14 cellular contexts compared by ENCODE assay signal in genomic region chr14:64937176-64937820, GRCh38. TPM values are rescaled to one million over a fixed set of nuclear protein-coding genes. Genes with fewer than 3 reads are reported as not detected.
DNase-seq lines count a peak whose midpoint lies in the region; ATAC-seq and TF ChIP-seq lines count a peak whose summit lies in the region.
"Had no signal": no experiment of that assay in that cellular context is flagged by ENCODE, and none has a peak within 500 bp of the region (broad histone marks: within the 10 kb centered on the region; RNA-seq: fewer than 3 reads in every experiment).

No MANE protein-coding gene starts in this region.

- ATAC-seq in activated T-cell treated with anti-CD3 and anti-CD28 coated beads, Interleukin-2, amount 50 U/mL, for 72 hours (replicated peaks in 1 of 2): no peak
- no peak for ATAC-seq in HG03280 (IDR thresholded peaks at IDR 0.05; ENCODE audit: unreplicated experiment)
- ATAC-seq in upper lobe of left lung (ENCODE audit: low FRiP score in 2 of 2): no peak

- H3K4me3 ChIP-seq in adrenal gland (no peak overlapping the region), right atrium auricular region (no peak overlapping the region), stomach (no peak overlapping the region), spleen (no peak overlapping the region), upper lobe of left lung (no peak overlapping the region)
- H3K4me3 ChIP-seq: upper lobe of right lung had no signal

- intact Hi-C loops in adrenal gland (cut with DNase I): no loop called here
- intact Hi-C loops in stomach (cut with DNase I; ENCODE audit: low total_unique reads): no loop called here
- intact Hi-C loops in spleen (cut with DNase I; ENCODE audit: low total_unique reads): no loop called here

- H3K9me3 Mint-ChIP-seq in activated T-cell treated with anti-CD3 and anti-CD28 coated beads, Interleukin-2, amount 50 U/mL, for 72 hours: no peaks in the 10 kb centered on the region

- WGBS in adrenal gland, 4 donors: 21 to 32% (median 28%) methylated on average over 1 of the region's 1 CpG
- WGBS in stomach, 5 donors: 17 to 43% (median 27%) methylated on average over 1 of the region's 1 CpG
- WGBS in spleen, 5 donors: 82 to 86% (median 84%) methylated on average over 1 of the region's 1 CpG
- 33 to 64% methylated on average over 1 of the region's 1 CpG for WGBS in upper lobe of left lung, 2 donors

- H3K9me3 ChIP-seq in adrenal gland (replicated peaks in 1 of 3) (no peaks in the 10 kb centered on the region), right atrium auricular region (no peaks in the 10 kb centered on the region), stomach (no peaks in the 10 kb centered on the region), spleen (no peaks in the 10 kb centered on the region), upper lobe of left lung (no peaks in the 10 kb centered on the region)
- H3K9me3 ChIP-seq: upper lobe of right lung had no signal

- TF ChIP-seq EP300 in stomach (IDR thresholded peaks at IDR 0.05) (no peak), upper lobe of left lung (IDR thresholded peaks at IDR 0.05) (no peak)

- H3K27ac ChIP-seq in adrenal gland (peak overlapping the region in 2 of 5 donors; percentile 2 to 45), right atrium auricular region (peak overlapping the region; percentile 34 to 57), stomach (peak overlapping the region in 3 of 5 donors; percentile 38 to 56 (median 55)), spleen (peak overlapping the region in 1 of 8 donors; percentile 8), upper lobe of left lung (no peak overlapping the region)
- H3K27ac ChIP-seq: upper lobe of right lung, WERI-Rb-1 had no signal

- H3K4me1 ChIP-seq in adrenal gland (replicated peaks in 1 of 2) (peaks cover 22 to 53% of the 10 kb centered on the region in 2 donors), right atrium auricular region (peaks cover 0 to 27% of the 10 kb centered on the region in 2 donors), stomach (peaks cover 0 to 62% (median 38%) of the 10 kb centered on the region in 4 donors), spleen (peaks cover 0 to 31% (median 5%) of the 10 kb centered on the region in 6 donors), upper lobe of left lung (peaks cover 0 to 5% (median 2%) of the 10 kb centered on the region in 4 donors)

- TF ChIP-seq POLR2A in adrenal gland (IDR thresholded peaks at IDR 0.05): no peak
- no peak for TF ChIP-seq POLR2A in stomach (IDR thresholded peaks at IDR 0.05)
- TF ChIP-seq POLR2A in spleen (IDR thresholded peaks at IDR 0.05): no peak
- no peak for TF ChIP-seq POLR2A in upper lobe of left lung (IDR thresholded peaks at IDR 0.05)

- peak overlapping the region in 1 of 2 donors; percentile 5 for H3K4me3 Mint-ChIP-seq in activated T-cell treated with anti-CD3 and anti-CD28 coated beads, Interleukin-2, amount 50 U/mL, for 72 hours

- H3K36me3 Mint-ChIP-seq in activated T-cell treated with anti-CD3 and anti-CD28 coated beads, Interleukin-2, amount 50 U/mL, for 72 hours (ENCODE audit: insufficient read depth in 2 of 2): peaks cover 3 to 20% of the 10 kb centered on the region in 2 donors

- H3K36me3 ChIP-seq in adrenal gland (replicated peaks in 1 of 2): peaks cover 0 to 8% of the 10 kb centered on the region in 2 donors
- H3K36me3 ChIP-seq in right atrium auricular region: peaks cover 10% of the 10 kb centered on the region
- peaks cover 16 to 54% (median 49%) of the 10 kb centered on the region in 4 donors for H3K36me3 ChIP-seq in stomach
- peaks cover 0 to 98% (median 29%) of the 10 kb centered on the region in 6 donors for H3K36me3 ChIP-seq in spleen
- peaks cover 10 to 43% (median 20%) of the 10 kb centered on the region in 4 donors for H3K36me3 ChIP-seq in upper lobe of left lung

- peak overlapping the region; percentile 84 for H3K27ac Mint-ChIP-seq in activated T-cell treated with anti-CD3 and anti-CD28 coated beads, Interleukin-2, amount 50 U/mL, for 72 hours

- DNase-seq in activated T-cell treated with anti-CD3 and anti-CD28 coated beads, Interleukin-2, amount 50 U/mL, for 72 hours: no peak
- no peak for DNase-seq in activated T-cell treated with anti-CD3 and anti-CD28 coated beads, Interleukin-2, amount 50 U/mL, for 1 hour
- DNase-seq in adrenal gland (peak in 6 of 7 donors; percentile 38 to 81 (median 52)), right atrium auricular region (ENCODE audit: low spot score) (no peak), stomach (no peak), spleen (no peak), upper lobe of left lung (no peak)
- DNase-seq: activated effector memory CD4-positive, alpha-beta T cell treated with Interleukin-2 at 50 U/mL for 16 hours; upper lobe of right lung; WERI-Rb-1 had no signal

- TF ChIP-seq CTCF in adrenal gland (IDR thresholded peaks at IDR 0.05) (no peak), right atrium auricular region (IDR thresholded peaks at IDR 0.05) (no peak), stomach (IDR thresholded peaks at IDR 0.05) (no peak), spleen (IDR thresholded peaks at IDR 0.05 in 8 of 11, conservative IDR thresholded peaks at IDR 0.05 in 3 of 11) (no peak), upper lobe of left lung (IDR thresholded peaks at IDR 0.05) (no peak)

- no peaks in the 10 kb centered on the region for H3K27me3 ChIP-seq in adrenal gland
- no peaks in the 10 kb centered on the region for H3K27me3 ChIP-seq in right atrium auricular region
- no peaks in the 10 kb centered on the region for H3K27me3 ChIP-seq in stomach
- H3K27me3 ChIP-seq in spleen (replicated peaks in 1 of 7): no peaks in the 10 kb centered on the region
- no peaks in the 10 kb centered on the region for H3K27me3 ChIP-seq in upper lobe of left lung
- H3K27me3 ChIP-seq: upper lobe of right lung had no signal

- peaks cover 54% of the 10 kb centered on the region for H3K4me1 Mint-ChIP-seq in activated T-cell treated with anti-CD3 and anti-CD28 coated beads, Interleukin-2, amount 50 U/mL, for 72 hours (ENCODE audit: low read depth)

- H3K27me3 Mint-ChIP-seq in activated T-cell treated with anti-CD3 and anti-CD28 coated beads, Interleukin-2, amount 50 U/mL, for 72 hours (ENCODE audit: low read depth): no peaks in the 10 kb centered on the region

RNA-seq across cellular contexts. Expression of gene GPX2, which starts 5.2 kb away (rescaled TPM):
- not detected for total RNA-seq in activated T-cell treated with anti-CD3 and anti-CD28 coated beads, Interleukin-2, amount 50 U/mL, for 72 hours
- total RNA-seq in adrenal gland (under 1 TPM in 2 of 8 donors, not detected in 6; 0.31 to 0.36 TPM), right atrium auricular region (not detected), stomach (100 to 1,000 TPM in 2 of 5 donors, 10 to 100 TPM in 3; 22.8 to 298 (median 48.4) TPM), spleen (not detected), upper lobe of left lung (1 to 10 TPM in 5 of 6 donors, under 1 TPM in 1; 0.91 to 9.5 (median 2.2) TPM)
- polyA plus RNA-seq in adrenal gland (1 to 10 TPM in 1 of 3 donors, under 1 TPM in 1, not detected in 1; 0.73 to 1.4 TPM), stomach (100 to 1,000 TPM; 167 to 464 (median 301) TPM), spleen (under 1 TPM in 1 of 3 donors, not detected in 2; 0.26 TPM)
- total RNA-seq: dermis microvascular lymphatic vessel endothelial cell, glomerular endothelial cell, MCF 10A had no signal

RNA-seq across cellular contexts. Expression of gene CHURC1, which starts 23.0 kb away (rescaled TPM):
- 10 to 100 TPM; 36.5 to 38.1 TPM for total RNA-seq in activated T-cell treated with anti-CD3 and anti-CD28 coated beads, Interleukin-2, amount 50 U/mL, for 72 hours
- total RNA-seq in adrenal gland (100 to 1,000 TPM in 1 of 8 donors, 10 to 100 TPM in 7; 54.4 to 101 (median 74.2) TPM), right atrium auricular region (100 to 1,000 TPM in 1 of 2 donors, 10 to 100 TPM in 1; 70.9 to 102 TPM), stomach (100 to 1,000 TPM in 1 of 5 donors, 10 to 100 TPM in 4; 20.4 to 102 (median 43.3) TPM), spleen (100 to 1,000 TPM in 3 of 7 donors, 10 to 100 TPM in 4; 59.2 to 135 (median 81.3) TPM), upper lobe of left lung (10 to 100 TPM; 18.3 to 99.6 (median 49.2) TPM)
- polyA plus RNA-seq in adrenal gland (10 to 100 TPM; 36.7 to 97.0 (median 46.4) TPM), stomach (10 to 100 TPM; 40.0 to 53.2 (median 41.7) TPM), spleen (10 to 100 TPM; 34.0 to 41.3 (median 40.7) TPM)

RNA-seq across cellular contexts. Expression of gene RAB15, which starts 34.8 kb away (rescaled TPM):
- 1 to 10 TPM; 4.4 to 6.0 TPM for total RNA-seq in activated T-cell treated with anti-CD3 and anti-CD28 coated beads, Interleukin-2, amount 50 U/mL, for 72 hours
- total RNA-seq in adrenal gland (1 to 10 TPM in 7 of 8 donors, under 1 TPM in 1; 0.95 to 8.9 (median 3.2) TPM), right atrium auricular region (10 to 100 TPM in 1 of 2 donors, 1 to 10 TPM in 1; 9.8 to 69.0 TPM), stomach (10 to 100 TPM in 3 of 5 donors, 1 to 10 TPM in 2; 1.2 to 20.3 (median 11.0) TPM), spleen (1 to 10 TPM; 1.3 to 7.0 (median 2.9) TPM), upper lobe of left lung (10 to 100 TPM; 16.8 to 39.8 (median 22.8) TPM)
- polyA plus RNA-seq in adrenal gland (1 to 10 TPM; 3.6 to 8.6 (median 5.8) TPM), stomach (10 to 100 TPM in 2 of 3 donors, 1 to 10 TPM in 1; 7.2 to 14.1 (median 11.9) TPM), spleen (1 to 10 TPM; 1.2 to 1.8 (median 1.5) TPM)

RNA-seq across cellular contexts. Expression of gene FNTB, which starts 49.4 kb away (rescaled TPM):
- 10 to 100 TPM; 14.4 to 17.1 TPM for total RNA-seq in activated T-cell treated with anti-CD3 and anti-CD28 coated beads, Interleukin-2, amount 50 U/mL, for 72 hours
- total RNA-seq in adrenal gland (10 to 100 TPM; 12.2 to 27.2 (median 25.0) TPM), right atrium auricular region (10 to 100 TPM; 11.2 to 14.2 TPM), stomach (10 to 100 TPM in 2 of 5 donors, 1 to 10 TPM in 2, not detected in 1; 2.9 to 18.3 (median 8.1) TPM), spleen (10 to 100 TPM in 5 of 7 donors, 1 to 10 TPM in 2; 9.5 to 17.0 (median 11.9) TPM), upper lobe of left lung (10 to 100 TPM in 5 of 6 donors, 1 to 10 TPM in 1; 9.5 to 30.1 (median 16.0) TPM)
- polyA plus RNA-seq in adrenal gland (10 to 100 TPM; 18.0 to 20.2 (median 18.7) TPM), stomach (10 to 100 TPM in 1 of 3 donors, 1 to 10 TPM in 2; 6.1 to 10.6 (median 6.3) TPM), spleen (1 to 10 TPM; 4.7 to 4.9 (median 4.9) TPM)

RNA-seq across cellular contexts. Expression of gene SPTB, which starts 57.6 kb away (rescaled TPM):
- total RNA-seq in activated T-cell treated with anti-CD3 and anti-CD28 coated beads, Interleukin-2, amount 50 U/mL, for 72 hours: under 1 TPM; 0.23 to 0.70 TPM
- 1 to 10 TPM in 3 of 8 donors, under 1 TPM in 5; 0.18 to 6.1 (median 0.58) TPM for total RNA-seq in adrenal gland
- polyA plus RNA-seq in adrenal gland: 10 to 100 TPM in 1 of 3 donors, 1 to 10 TPM in 2; 1.1 to 14.5 (median 1.3) TPM
- 100 to 1,000 TPM in 1 of 2 donors, 10 to 100 TPM in 1; 84.4 to 102 TPM for total RNA-seq in right atrium auricular region
- total RNA-seq in stomach: 1 to 10 TPM in 2 of 5 donors, under 1 TPM in 1, not detected in 2; under 0.01 to 3.5 (median 1.0) TPM
- under 1 TPM; 0.18 to 0.92 (median 0.19) TPM for polyA plus RNA-seq in stomach
- total RNA-seq in spleen: 10 to 100 TPM in 1 of 7 donors, 1 to 10 TPM in 5, under 1 TPM in 1; 0.94 to 20.9 (median 4.6) TPM
- polyA plus RNA-seq in spleen: 1 to 10 TPM in 1 of 3 donors, under 1 TPM in 2; 0.06 to 1.6 (median 0.17) TPM
- 1 to 10 TPM; 2.1 to 3.3 (median 2.7) TPM for total RNA-seq in upper lobe of left lung

Comparison
In these comparisons a context has a peak if more than half of its experiments do, and no peak if none do; other contexts are left out.
1. DNase-seq: peak in adrenal gland (6 of 7); none in activated T-cell treated with anti-CD3 and anti-CD28 coated beads, Interleukin-2, amount 50 U/mL, for 72 hours (0 of 2), activated T-cell treated with anti-CD3 and anti-CD28 coated beads, Interleukin-2, amount 50 U/mL, for 1 hour (single experiment), right atrium auricular region (single experiment), stomach (single experiment), spleen (single experiment) and upper lobe of left lung (0 of 2).
2. H3K27ac ChIP-seq: peak in right atrium auricular region (2 of 2) and stomach (3 of 5); none in upper lobe of left lung (0 of 4).